ENCODE assay signal across 24 cellular contexts in the genomic region with DNA sequence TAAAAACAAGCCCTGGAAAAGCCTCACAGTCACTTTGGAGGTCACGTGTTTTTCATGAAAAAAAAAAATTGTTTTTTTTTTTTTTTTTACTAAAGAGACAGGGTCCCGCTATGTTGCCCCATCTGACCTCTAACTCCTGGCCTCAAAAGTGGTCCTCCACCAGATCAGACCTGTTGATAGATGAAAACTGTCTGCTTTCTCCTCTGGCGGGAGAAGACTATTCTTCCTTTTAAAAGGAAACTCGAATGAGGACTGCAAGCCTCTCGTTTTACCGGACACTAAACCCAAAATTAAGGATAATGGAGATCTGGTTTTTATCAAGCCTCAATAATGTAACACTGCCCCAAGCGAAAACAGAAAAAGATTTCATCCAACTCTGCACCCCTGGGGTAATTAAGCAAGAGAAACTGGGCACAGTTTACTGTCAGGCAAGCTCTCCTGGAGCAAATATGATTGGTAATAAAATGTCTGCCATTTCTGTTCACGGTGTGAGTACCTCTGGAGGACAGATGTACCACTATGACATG. TPM values are rescaled to one million over a fixed set of nuclear protein-coding genes. Genes with fewer than 3 reads are reported as not detected.
DNase-seq lines count a peak whose midpoint lies in the region; TF ChIP-seq lines count a peak whose summit lies in the region.
"Had no signal": no experiment of that assay in that cellular context is flagged by ENCODE, and none has a peak within 500 bp of the region (broad histone marks: within the 10 kb centered on the region; RNA-seq: fewer than 3 reads in every experiment).

No MANE protein-coding gene starts in this region.

- no peak overlapping the region for H3K27ac ChIP-seq in HEK293 (ENCODE audit: extremely low read depth, low read depth, low read length)
- H3K27ac ChIP-seq in mesenchymal stem cell (ENCODE audit: low read length, poor library complexity, severe bottlenecking) = no peak overlapping the region
- peak overlapping the region; percentile 89 to 99 (median 98) for H3K27ac ChIP-seq in thyroid gland
- H3K27ac ChIP-seq: SJCRH30 had no signal

- H3K4me1 ChIP-seq in HEK293 (ENCODE audit: control insufficient read depth, insufficient read depth, low read length) (peaks cover 47% of the 10 kb centered on the region), adipocyte (ENCODE audit: control insufficient read depth, insufficient read depth, low read length) (peaks cover 74% of the 10 kb centered on the region), mesenchymal stem cell (ENCODE audit: control insufficient read depth, insufficient read depth, low read depth, low read length) (peaks cover 40% of the 10 kb centered on the region), thyroid gland (peaks cover 52 to 88% of the 10 kb centered on the region in 2 donors)

- intact Hi-C loops in thyroid gland (cut with DNase I) = no loop called here

- POLR2A ChIA-PET in HEK293 (lab: Yijun Ruan, JAX) = no interaction called here

- TF ChIP-seq CTCF in HEK293 (tag by site-specific recombination; IDR thresholded peaks at IDR 0.05) = no peak
- TF ChIP-seq CTCF in thyroid gland (IDR thresholded peaks at IDR 0.05) = no peak

- peak overlapping the region; percentile 81 for H2AK5ac ChIP-seq in mesenchymal stem cell (ENCODE audit: low read length, severe bottlenecking)

- H3K4ac ChIP-seq in mesenchymal stem cell (ENCODE audit: low read depth in 1 of 2, low read length in 2 of 2) = peak overlapping the region in 1 of 2 experiments; percentile 66

- peak overlapping the region; percentile 40 for H3K18ac ChIP-seq in mesenchymal stem cell (ENCODE audit: low read depth in 1 of 2, low read length in 2 of 2)

- H4K8ac ChIP-seq in mesenchymal stem cell (ENCODE audit: low read length) = peak overlapping the region; percentile 85

- H3K27me3 ChIP-seq in adipocyte (replicated peaks; ENCODE audit: control insufficient read depth, insufficient read depth, low read length) (no peaks in the 10 kb centered on the region), mesenchymal stem cell (ENCODE audit: control insufficient read depth in 1 of 2, insufficient read depth in 1 of 2, low read length in 2 of 2) (no peaks in the 10 kb centered on the region), thyroid gland (no peaks in the 10 kb centered on the region)
- H3K27me3 ChIP-seq: gastrocnemius medialis, SJCRH30 had no signal

- peak overlapping the region in 1 of 2 experiments; percentile 88 for H2BK12ac ChIP-seq in mesenchymal stem cell (ENCODE audit: low read length in 2 of 2)

- no peaks in the 10 kb centered on the region for H3K9me3 ChIP-seq in HEK293 (ENCODE audit: control insufficient read depth, insufficient read depth, low read depth, low read length)
- no peaks in the 10 kb centered on the region for H3K9me3 ChIP-seq in adipocyte (ENCODE audit: control insufficient read depth, low read length)
- H3K9me3 ChIP-seq in mesenchymal stem cell (ENCODE audit: control insufficient read depth, low read length) = no peaks in the 10 kb centered on the region
- no peaks in the 10 kb centered on the region for H3K9me3 ChIP-seq in thyroid gland
- H3K9me3 ChIP-seq: gastrocnemius medialis, SJCRH30 had no signal

- WGBS in mesenchymal stem cell = 88% methylated on average over 4 of the region's 8 CpGs
- WGBS in thyroid gland, 2 donors = 85 to 93% methylated on average over 8 of the region's 8 CpGs

- no peak for TF ChIP-seq POLR2A in thyroid gland (IDR thresholded peaks at IDR 0.05)

- no peak overlapping the region for H2BK5ac ChIP-seq in mesenchymal stem cell (ENCODE audit: low read depth, low read length, poor library complexity, severe bottlenecking)

- H3K36me3 ChIP-seq in HEK293 (ENCODE audit: control insufficient read depth in 2 of 2, insufficient read depth in 1 of 2, low read length in 2 of 2) = no peaks in the 10 kb centered on the region
- H3K36me3 ChIP-seq in adipocyte (ENCODE audit: control insufficient read depth, insufficient read depth, low read length, severe bottlenecking) = no peaks in the 10 kb centered on the region
- peaks cover under 1 to 5% of the 10 kb centered on the region in 2 experiments for H3K36me3 ChIP-seq in mesenchymal stem cell (ENCODE audit: control insufficient read depth in 1 of 2, insufficient read depth in 2 of 2, low read depth in 1 of 2, low read length in 2 of 2)
- no peaks in the 10 kb centered on the region for H3K36me3 ChIP-seq in thyroid gland
- H3K36me3 ChIP-seq: gastrocnemius medialis, SJCRH30 had no signal

- no peak overlapping the region for H2AFZ ChIP-seq in mesenchymal stem cell (ENCODE audit: low read depth, low read length)

- H3K79me1 ChIP-seq in mesenchymal stem cell (replicated peaks; ENCODE audit: low read length, poor library complexity, severe bottlenecking) = peaks cover 23% of the 10 kb centered on the region

- H2BK15ac ChIP-seq in mesenchymal stem cell (ENCODE audit: low read depth, poor library complexity, severe bottlenecking) = no peak overlapping the region

- CTCF ChIA-PET in HEK293 (lab: Yijun Ruan, JAX) = interaction anchor here (0.7 kb wide), 1 partner anchor 95 kb away, joined by 3 read pairs; no protein-coding TSS in a partner anchor

- H3K23ac ChIP-seq in mesenchymal stem cell (ENCODE audit: low read length in 2 of 2) = no peak overlapping the region

- H3K9ac ChIP-seq in adipocyte (ENCODE audit: low read length) (peak overlapping the region; percentile 91), mesenchymal stem cell (ENCODE audit: low read length) (peak overlapping the region; percentile 94)

- H3K4me3 ChIP-seq in HEK293 (ENCODE audit: low read depth, low read length) (no peak overlapping the region), adipocyte (ENCODE audit: low read length) (peak overlapping the region; percentile 14), mesenchymal stem cell (ENCODE audit: insufficient read depth in 1 of 2, low read depth in 1 of 2, low read length in 2 of 2) (peak overlapping the region in 1 of 2 experiments; percentile 70), thyroid gland (replicated peaks in 1 of 3) (no peak overlapping the region)
- H3K4me3 ChIP-seq: gastrocnemius medialis, SJCRH30 had no signal

- no peak overlapping the region for H4K91ac ChIP-seq in mesenchymal stem cell (ENCODE audit: low read length)

- H3K14ac ChIP-seq in mesenchymal stem cell (ENCODE audit: low read length in 2 of 2) = no peak overlapping the region

- no peak overlapping the region for H3K4me2 ChIP-seq in mesenchymal stem cell (ENCODE audit: low read length, poor library complexity, severe bottlenecking)

- H2BK120ac ChIP-seq in mesenchymal stem cell (ENCODE audit: low read depth, low read length) = peak overlapping the region; percentile 92

- DNase-seq in adipocyte (ENCODE audit: low read depth) = no peak
- no peak for DNase-seq in mesenchymal stem cell
- DNase-seq in thyroid gland = no peak
- no peak for DNase-seq in amygdala (lab: John Stamatoyannopoulos, UW)
- no peak for DNase-seq in DMS53 (lab: John Stamatoyannopoulos, UW)
- no peak for DNase-seq in stimulated activated CD4-positive, alpha-beta T cell treated with anti-CD3 and anti-CD28 coated beads, Interleukin-4, amount 100 ng/mL, for 1 hour
- DNase-seq: activated CD4-positive, alpha-beta T cell treated with anti-CD3 and anti-CD28 coated beads for 36 hours; activated gamma-delta T cell treated with Interleukin-2 at 50 U/mL for 16 hours; activated T-cell treated with anti-CD3 and anti-CD28 coated beads, Interleukin-2, amount 50 U/mL, for 1 hour; CD4-positive, alpha-beta memory T cell; DMS153; effector memory CD8-positive, alpha-beta T cell; gastrocnemius medialis; hippocampal formation; immature natural killer cell; Karpas-422; NCI-H1694; NCI-H2171 treated with DMSO at 0.1 percent for 48 hours; NCI-H524; nephron progenitor cell; NK-92 treated with Interleukin-12 subunit alpha and Interleukin-12 subunit beta, amount 100 ng/mL, for 24 hours; SJCRH30; T-helper 17 cell had no signal

TF ChIP-seq in HEK293, 187 proteins besides CTCF, POLR2A, EP300 and RAD21:
- no peak for TF ChIP-seq ZNF677 (tag by site-specific recombination; IDR thresholded peaks at IDR 0.05)
- 0 out of 2 replicates have a peak, but pooled peaks have one; percentile 12 for TF ChIP-seq SCRT2 (tag by site-specific recombination; IDR thresholded peaks at IDR 0.05)

RNA-seq across cellular contexts. Expression of a gene that starts 25.8 kb away (rescaled TPM):
- polyA plus RNA-seq in mesenchymal stem cell (2013, experiment 1 of 2) = 24.1 TPM
- polyA plus RNA-seq in mesenchymal stem cell (2013, experiment 2 of 2) = 23.5 TPM
- 10 to 100 TPM; 23.0 to 70.0 (median 27.6) TPM for total RNA-seq in thyroid gland

Comparison
In these comparisons a context has a peak if more than half of its experiments do, and no peak if none do; other contexts are left out.
1. H3K27ac ChIP-seq: peak in thyroid gland (3 of 3); none in HEK293 (single experiment) and mesenchymal stem cell (single experiment).